ENCODE assay signal across 11 cellular contexts in the genomic region with DNA sequence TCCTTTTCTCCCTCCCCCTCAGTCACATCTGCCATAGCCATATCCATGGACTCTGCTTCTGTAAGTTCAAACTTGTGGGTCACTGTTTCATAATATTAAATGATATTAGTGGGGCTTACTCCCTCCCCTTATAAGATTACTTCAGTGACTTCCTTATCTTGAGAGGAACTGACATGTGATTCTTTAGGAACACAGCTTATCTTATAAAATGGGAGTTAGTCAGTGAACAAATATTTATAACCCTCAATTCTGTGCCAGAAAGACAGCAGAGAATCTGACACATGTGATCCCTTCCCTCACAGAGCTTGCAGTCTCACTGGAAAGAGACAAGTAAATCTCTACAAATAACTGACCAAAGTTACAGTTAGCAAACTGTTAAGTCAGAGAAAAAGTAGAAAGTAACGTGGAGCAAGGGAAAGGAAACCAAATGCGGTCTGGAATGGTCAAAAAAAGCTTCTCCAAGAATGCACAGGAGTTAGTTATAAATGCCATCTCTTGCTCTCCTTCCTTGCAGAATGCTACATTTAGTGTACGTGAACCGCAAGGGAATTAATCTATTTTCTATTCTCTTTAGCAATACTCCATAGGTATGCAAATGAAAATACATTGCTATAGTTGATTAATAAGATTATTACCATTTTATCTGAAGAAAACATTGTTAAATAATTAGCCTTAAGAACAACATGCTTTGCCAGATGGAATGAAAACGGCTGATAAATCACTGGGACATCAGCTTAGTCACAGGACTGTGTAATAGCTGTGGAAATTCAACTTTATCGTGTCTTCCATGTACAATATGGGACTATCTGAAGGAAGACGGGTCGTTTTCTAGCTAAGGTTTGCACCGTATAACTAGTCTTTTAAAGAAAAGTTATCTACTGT. TPM values are rescaled to one million over a fixed set of nuclear protein-coding genes. Genes with fewer than 3 reads are reported as not detected.
A peak's percentile ranks its signal among the peaks of the same experiment; 100 is the strongest.
DNase-seq lines count a peak whose midpoint lies in the region; TF ChIP-seq lines count a peak whose summit lies in the region.
"Had no signal": no experiment of that assay in that cellular context is flagged by ENCODE, and none has a peak within 500 bp of the region (broad histone marks: within the 10 kb centered on the region; RNA-seq: fewer than 3 reads in every experiment).

No MANE protein-coding gene starts in this region.

- H3K27me3 ChIP-seq in breast epithelium (no peaks in the 10 kb centered on the region), subcutaneous abdominal adipose tissue (ENCODE audit: control insufficient read depth in 5 of 5, insufficient read depth in 4 of 5, low read length in 5 of 5) (no peaks in the 10 kb centered on the region)

- H3K36me3 ChIP-seq in breast epithelium (no peaks in the 10 kb centered on the region), subcutaneous abdominal adipose tissue (ENCODE audit: control insufficient read depth in 5 of 5, insufficient read depth in 5 of 5, low read length in 5 of 5) (peaks cover 0 to 2% (median 0%) of the 10 kb centered on the region in 5 donors)

- H3K9me3 ChIP-seq in breast epithelium (no peaks in the 10 kb centered on the region), subcutaneous abdominal adipose tissue (ENCODE audit: control insufficient read depth in 5 of 5, low read length in 5 of 5) (no peaks in the 10 kb centered on the region)

- H3K27ac ChIP-seq in breast epithelium (peak overlapping the region in 1 of 2 donors; percentile 69), subcutaneous abdominal adipose tissue (ENCODE audit: low read depth, low read length) (no peak overlapping the region)

- no peak for TF ChIP-seq CTCF in breast epithelium (IDR thresholded peaks at IDR 0.05)

- intact Hi-C loops in breast epithelium (cut with DNase I; ENCODE audit: low total_unique reads), result no loop called here

- H3K9ac ChIP-seq in subcutaneous abdominal adipose tissue (ENCODE audit: low read length in 5 of 5), result no peak overlapping the region

- DNase-seq in HS-5 (ENCODE audit: low read depth) (peak; percentile 28), breast epithelium (ENCODE audit: low spot score in 2 of 2) (no peak), kidney glomerular epithelial cell (lab: John Stamatoyannopoulos, UW) (peak; percentile 51), DMS79 treated with DMSO at 0.1 percent for 48 hours (lab: John Stamatoyannopoulos, UW) (no peak), NCI-H187 treated with DMSO at 0.1 percent for 48 hours (lab: John Stamatoyannopoulos, UW) (no peak), NCI-H345 treated with DMSO at 0.1 percent for 48 hours (lab: John Stamatoyannopoulos, UW; ENCODE audit: unreplicated experiment) (no peak)
- DNase-seq in activated naive CD4-positive, alpha-beta T cell treated with anti-CD3 and anti-CD28 coated beads, Interleukin-2, amount 50 U/mL, for 16 hours, result no peak
- DNase-seq: activated T-cell treated with anti-CD3 and anti-CD28 coated beads, Interleukin-2, amount 50 U/mL, for 48 hours; stimulated activated CD4-positive, alpha-beta T cell treated with anti-CD3 and anti-CD28 coated beads, Interleukin-2, amount 100 ng/mL, for 24 hours; T-helper 2 cell had no signal

- no peaks in the 10 kb centered on the region for H3K4me1 ChIP-seq in breast epithelium
- H3K4me1 ChIP-seq in subcutaneous abdominal adipose tissue (ENCODE audit: control insufficient read depth in 5 of 5, insufficient read depth in 5 of 5, low read length in 5 of 5), result peaks cover 0 to 22% (median 15%) of the 10 kb centered on the region in 5 donors

- TF ChIP-seq POLR2A in breast epithelium (IDR thresholded peaks at IDR 0.05), result no peak

- H3K4me3 ChIP-seq in breast epithelium (peak overlapping the region in 2 of 3 donors; percentile 0 to 12), subcutaneous abdominal adipose tissue (ENCODE audit: low read depth in 1 of 5, low read length in 5 of 5) (peak overlapping the region; percentile 3 to 44 (median 15))

RNA-seq across cellular contexts. Expression of a gene that starts 29.0 kb away (rescaled TPM):
- 10 to 100 TPM; 47.2 to 76.7 (median 56.3) TPM for total RNA-seq in breast epithelium

Comparison
In these comparisons a context has a peak if more than half of its experiments do, and no peak if none do; other contexts are left out.
1. DNase-seq: peak in HS-5 (single experiment) and kidney glomerular epithelial cell (single experiment); none in breast epithelium (0 of 2), DMS79 treated with DMSO at 0.1 percent for 48 hours (single experiment), NCI-H187 treated with DMSO at 0.1 percent for 48 hours (single experiment), activated naive CD4-positive, alpha-beta T cell treated with anti-CD3 and anti-CD28 coated beads, Interleukin-2, amount 50 U/mL, for 16 hours (single experiment) and NCI-H345 treated with DMSO at 0.1 percent for 48 hours (single experiment).